In the genomic region with DNA sequence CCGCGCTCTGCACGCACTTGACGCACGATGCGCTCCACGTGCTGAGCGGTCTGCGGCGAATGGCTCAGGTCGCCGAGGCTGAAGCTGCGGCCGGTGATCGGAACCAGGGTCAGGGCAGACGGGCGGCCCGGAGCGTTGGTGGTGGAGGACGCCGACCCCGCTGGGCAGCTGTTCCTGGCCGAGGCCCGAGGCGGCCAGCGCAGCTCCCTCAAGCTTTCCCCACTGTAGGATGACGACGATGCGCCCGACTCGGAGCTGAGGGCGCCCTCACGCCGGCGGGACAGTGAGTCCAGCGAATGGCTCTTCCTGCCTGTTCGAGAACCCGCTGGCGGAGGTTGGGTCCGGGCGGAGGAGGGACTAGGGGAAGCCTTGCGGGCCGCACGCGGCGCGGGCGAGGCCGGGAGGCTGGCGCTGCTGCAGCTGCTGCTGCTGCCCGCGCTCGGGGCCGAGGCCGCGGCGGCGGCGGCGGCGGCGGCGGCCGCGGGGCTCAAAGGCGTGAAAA, we compare ENCODE assay signal across 12 cellular contexts. TPM values are rescaled to one million over a fixed set of nuclear protein-coding genes. Genes with fewer than 3 reads are reported as not detected.
DNase-seq lines count a peak whose midpoint lies in the region; ATAC-seq and TF ChIP-seq lines count a peak whose summit lies in the region.
"Had no signal": no experiment of that assay in that cellular context is flagged by ENCODE, and none has a peak within 500 bp of the region (broad histone marks: within the 10 kb centered on the region; RNA-seq: fewer than 3 reads in every experiment).

No MANE protein-coding gene starts in this region.

- TF ChIP-seq EP300 in upper lobe of left lung (IDR thresholded peaks at IDR 0.05), result no peak

- peak overlapping the region; percentile 24 for H3K4me3 ChIP-seq in cardiac muscle cell
- H3K4me3 ChIP-seq in upper lobe of left lung, result peak overlapping the region in 3 of 4 donors; percentile 45 to 52 (median 48)
- H3K4me3 ChIP-seq in uterus, result peak overlapping the region in 1 of 2 donors; percentile 34

- H3K9me3 Mint-ChIP-seq in activated T-helper 1 cell treated with anti-CD3 and anti-CD28 coated beads, Interleukin-12 subunit alpha, Interleukin-12 subunit beta, Interleukin-2, Interleukin-4 antibody, amounts not matched to agents 30 ng/mL and 10 ng/mL and 1 ng/mL, durations not matched to agents 14 hours and 24 hours and 36 hours, result no peaks in the 10 kb centered on the region
- H3K9me3 Mint-ChIP-seq in naive B cell, result no peaks in the 10 kb centered on the region

- H3K36me3 Mint-ChIP-seq in activated T-helper 1 cell treated with anti-CD3 and anti-CD28 coated beads, Interleukin-12 subunit alpha, Interleukin-12 subunit beta, Interleukin-2, Interleukin-4 antibody, amounts not matched to agents 30 ng/mL and 10 ng/mL and 1 ng/mL, durations not matched to agents 14 hours and 24 hours and 36 hours (ENCODE audit: low read depth), result peaks cover 2% of the 10 kb centered on the region
- no peaks in the 10 kb centered on the region for H3K36me3 Mint-ChIP-seq in naive B cell

- H3K27me3 ChIP-seq in cardiac muscle cell, result peaks cover 97% of the 10 kb centered on the region
- peaks cover 0 to 49% (median 35%) of the 10 kb centered on the region in 4 donors for H3K27me3 ChIP-seq in upper lobe of left lung
- H3K27me3 ChIP-seq in uterus, result peaks cover 24 to 25% of the 10 kb centered on the region in 2 donors

- 55% methylated on average over 28 of the region's 66 CpGs; no CpG with 5 or more reads in 1 of the 2 donors for WGBS in upper lobe of left lung, 2 donors

- peak overlapping the region; percentile 19 for H3K4me3 Mint-ChIP-seq in activated T-helper 1 cell treated with anti-CD3 and anti-CD28 coated beads, Interleukin-12 subunit alpha, Interleukin-12 subunit beta, Interleukin-2, Interleukin-4 antibody, amounts not matched to agents 30 ng/mL and 10 ng/mL and 1 ng/mL, durations not matched to agents 14 hours and 24 hours and 36 hours
- peak overlapping the region in 6 of 8 donors; percentile 32 to 79 (median 52) for H3K4me3 Mint-ChIP-seq in naive B cell

- H3K27ac Mint-ChIP-seq in activated T-helper 1 cell treated with anti-CD3 and anti-CD28 coated beads, Interleukin-12 subunit alpha, Interleukin-12 subunit beta, Interleukin-2, Interleukin-4 antibody, amounts not matched to agents 30 ng/mL and 10 ng/mL and 1 ng/mL, durations not matched to agents 14 hours and 24 hours and 36 hours, result no peak overlapping the region
- no peak overlapping the region for H3K27ac Mint-ChIP-seq in naive B cell

- DNase-seq in cardiac muscle cell (ENCODE audit: low read depth in 1 of 2, low spot score in 1 of 2), result peak in 1 of 2 donors; percentile 14
- no peak for DNase-seq in Right ventricle myocardium inferior (ENCODE audit: missing footprints)
- DNase-seq in activated T-helper 1 cell treated with anti-CD3 and anti-CD28 coated beads, Interleukin-12 subunit alpha, Interleukin-12 subunit beta, Interleukin-2, Interleukin-4 antibody, amounts not matched to agents 30 ng/mL and 10 ng/mL and 1 ng/mL, durations not matched to agents 14 hours and 24 hours and 36 hours (ENCODE audit: low spot score), result no peak
- no peak for DNase-seq in naive B cell
- peak in 1 of 2 donors; percentile 86 for DNase-seq in upper lobe of left lung
- DNase-seq in uterus, result no peak
- DNase-seq in cerebellar nuclear complex (lab: John Stamatoyannopoulos, UW), result no peak
- DNase-seq in DMS153 treated with DMSO at 0.1 percent for 48 hours (lab: John Stamatoyannopoulos, UW; ENCODE audit: unreplicated experiment), result no peak
- DNase-seq: WERI-Rb-1 had no signal

- TF ChIP-seq CTCF in cardiac muscle cell (IDR thresholded peaks at IDR 0.05; ENCODE audit: low read depth, low read length) (no peak), upper lobe of left lung (IDR thresholded peaks at IDR 0.05) (no peak), uterus (IDR thresholded peaks at IDR 0.05) (no peak)

- H3K9me3 ChIP-seq in cardiac muscle cell (ENCODE audit: low read depth) (no peaks in the 10 kb centered on the region), upper lobe of left lung (no peaks in the 10 kb centered on the region), uterus (no peaks in the 10 kb centered on the region)
- H3K9me3 ChIP-seq: adrenal gland had no signal

- H3K36me3 ChIP-seq in cardiac muscle cell (no peaks in the 10 kb centered on the region), upper lobe of left lung (no peaks in the 10 kb centered on the region), uterus (no peaks in the 10 kb centered on the region)
- H3K36me3 ChIP-seq: adrenal gland had no signal

- peaks cover 10% of the 10 kb centered on the region for H3K4me1 Mint-ChIP-seq in activated T-helper 1 cell treated with anti-CD3 and anti-CD28 coated beads, Interleukin-12 subunit alpha, Interleukin-12 subunit beta, Interleukin-2, Interleukin-4 antibody, amounts not matched to agents 30 ng/mL and 10 ng/mL and 1 ng/mL, durations not matched to agents 14 hours and 24 hours and 36 hours (ENCODE audit: low read depth)
- H3K4me1 Mint-ChIP-seq in naive B cell, result peaks cover 9 to 15% (median 12%) of the 10 kb centered on the region in 3 donors

- peaks cover 55% of the 10 kb centered on the region for H3K27me3 Mint-ChIP-seq in activated T-helper 1 cell treated with anti-CD3 and anti-CD28 coated beads, Interleukin-12 subunit alpha, Interleukin-12 subunit beta, Interleukin-2, Interleukin-4 antibody, amounts not matched to agents 30 ng/mL and 10 ng/mL and 1 ng/mL, durations not matched to agents 14 hours and 24 hours and 36 hours (ENCODE audit: insufficient read depth)
- peaks cover 51 to 86% (median 68%) of the 10 kb centered on the region in 3 donors for H3K27me3 Mint-ChIP-seq in naive B cell

- no peak for ATAC-seq in Right ventricle myocardium inferior
- no peak for ATAC-seq in naive B cell (ENCODE audit: low read depth in 2 of 2)
- ATAC-seq in upper lobe of left lung (ENCODE audit: low FRiP score in 2 of 2), result no peak

- intact Hi-C loops in Right ventricle myocardium inferior (cut with DNase I) (loop anchor here (5.0 kb wide), 1 partner anchor 35 kb away; no protein-coding TSS in a partner anchor), uterus (cut with DNase I; ENCODE audit: low total_unique reads) (no loop called here)
- intact Hi-C loops in activated T-helper 1 cell treated with anti-CD3 and anti-CD28 coated beads, Interleukin-12 subunit alpha, Interleukin-12 subunit beta, Interleukin-2, Interleukin-4 antibody, amounts not matched to agents 30 ng/mL and 10 ng/mL and 1 ng/mL, durations not matched to agents 14 hours and 24 hours and 36 hours (cut with micrococcal nuclease), result loop anchor here (5.0 to 10.0 kb wide), 2 partner anchors 310 to 708 kb away; a partner anchor contains a TSS

- TF ChIP-seq POLR2A in upper lobe of left lung (IDR thresholded peaks at IDR 0.05) (no peak), uterus (IDR thresholded peaks at IDR 0.05) (no peak)

- no peak overlapping the region for H3K27ac ChIP-seq in cardiac muscle cell
- no peak overlapping the region for H3K27ac ChIP-seq in upper lobe of left lung
- H3K27ac ChIP-seq in uterus, result no peak overlapping the region
- H3K27ac ChIP-seq: adrenal gland had no signal

- no peaks in the 10 kb centered on the region for H3K4me1 ChIP-seq in cardiac muscle cell (ENCODE audit: low read depth)
- H3K4me1 ChIP-seq in upper lobe of left lung, result peaks cover 24 to 38% (median 32%) of the 10 kb centered on the region in 4 donors
- peaks cover 0 to 18% of the 10 kb centered on the region in 2 donors for H3K4me1 ChIP-seq in uterus

RNA-seq across cellular contexts. Expression of a gene that starts 2.0 kb away (rescaled TPM):
- total RNA-seq in cardiac muscle cell (0.07 TPM in 1 of 2 replicates, not detected in the other), Right ventricle myocardium inferior (not detected), upper lobe of left lung (not detected), uterus (not detected)
- polyA plus RNA-seq in cardiac muscle cell (not detected in 2 replicates), naive B cell (ENCODE audit: low read depth in 6 of 6) (not detected)
- 0.08 TPM in 1 of 2 replicates, not detected in the other for total RNA-seq in activated T-helper 1 cell treated with anti-CD3 and anti-CD28 coated beads, Interleukin-12 subunit alpha, Interleukin-12 subunit beta, Interleukin-2, Interleukin-4 antibody, amounts not matched to agents 30 ng/mL and 10 ng/mL and 1 ng/mL, durations not matched to agents 14 hours and 24 hours and 36 hours
- total RNA-seq: left colon, pulmonary artery endothelial cell had no signal

RNA-seq across cellular contexts. Expression of a gene that starts 38.7 kb away (rescaled TPM):
- total RNA-seq in cardiac muscle cell (12.1 and 14.7 TPM in 2 replicates), Right ventricle myocardium inferior (22.4 TPM), upper lobe of left lung (10 to 100 TPM; 63.4 to 90.4 (median 81.6) TPM), uterus (10 to 100 TPM in 3 of 4 donors, 1 to 10 TPM in 1; 8.8 to 35.1 (median 17.6) TPM)
- polyA plus RNA-seq in cardiac muscle cell (8.7 TPM in 2 replicates), naive B cell (ENCODE audit: low read depth in 6 of 6) (10 to 100 TPM; 16.1 to 22.8 (median 19.4) TPM)
- total RNA-seq in activated T-helper 1 cell treated with anti-CD3 and anti-CD28 coated beads, Interleukin-12 subunit alpha, Interleukin-12 subunit beta, Interleukin-2, Interleukin-4 antibody, amounts not matched to agents 30 ng/mL and 10 ng/mL and 1 ng/mL, durations not matched to agents 14 hours and 24 hours and 36 hours, result 91.3 and 94.3 TPM in 2 replicates
